11 cellular contexts compared by ENCODE assay signal in genomic region chr3:118080886-118081285, GRCh38.
"Had no signal": no experiment of that assay in that cellular context is flagged by ENCODE, and none has a peak within 500 bp of the region (broad histone marks: within the 10 kb centered on the region; RNA-seq: fewer than 3 reads in every experiment).

No MANE protein-coding gene starts in this region.

- ATAC-seq: activated T-cell treated with anti-CD3 and anti-CD28 coated beads, Interleukin-2, amount 50 U/mL, for 4 hours; left cardiac atrium had no signal

- DNase-seq: activated CD4-positive, alpha-beta T cell treated with anti-CD3 and anti-CD28 coated beads for 1 hour; activated CD4-positive, alpha-beta T cell treated with anti-CD3 and anti-CD28 coated beads, Interleukin-2, amount 50 U/mL, for 48 hours; activated effector memory CD4-positive, alpha-beta T cell treated with anti-CD3 and anti-CD28 coated beads, Interleukin-2, amount 50 U/mL, for 16 hours; activated T-cell treated with anti-CD3 and anti-CD28 coated beads, Interleukin-2, amount 50 U/mL, for 4 hours; immature natural killer cell; left cardiac atrium; ovary; stimulated activated CD4-positive, alpha-beta T cell treated with anti-CD3 and anti-CD28 coated beads, Interleukin-15, amount 100 ng/mL, for 24 hours; stimulated activated CD4-positive, alpha-beta T cell treated with anti-CD3 and anti-CD28 coated beads, Interleukin-4, amount 100 ng/mL, for 24 hours; stomach; T-helper 9 cell had no signal
